In genomic region chrX:107731831-107732502, GRCh38 we compare ENCODE assay signal across 8 cellular contexts. TPM values are rescaled to one million over a fixed set of nuclear protein-coding genes. Genes with fewer than 3 reads are reported as not detected.
DNase-seq lines count a peak whose midpoint lies in the region; ATAC-seq, FAIRE-seq and TF ChIP-seq lines count a peak whose summit lies in the region.

No MANE protein-coding gene starts in this region.

- no peak overlapping the region for H3K4me3 Mint-ChIP-seq in activated CD8-positive, alpha-beta memory T cell treated with anti-CD3 and anti-CD28 coated beads, Interleukin-2, amount 10 ng/mL, durations not matched to agents 7 days and 5 days

- H3K9ac ChIP-seq in subcutaneous abdominal adipose tissue (ENCODE audit: low read length in 5 of 5) = peak overlapping the region in 1 of 5 donors; percentile 48

- no peak for TF ChIP-seq RAD21 in A549 (conservative IDR thresholded peaks at IDR 0.05 in 1 of 2, IDR thresholded peaks at IDR 0.05 in 1 of 2)

- peak in 1 of 2 experiments; percentile 25; a peak in 1 of 5 replicates for TF ChIP-seq EP300 in A549 (IDR thresholded peaks at IDR 0.05)

- no peaks in the 10 kb centered on the region for H3K4me1 Mint-ChIP-seq in activated CD8-positive, alpha-beta memory T cell treated with anti-CD3 and anti-CD28 coated beads, Interleukin-2, amount 10 ng/mL, durations not matched to agents 7 days and 5 days

- H3K4me2 ChIP-seq in A549 = peak overlapping the region; percentile 78

- no peaks in the 10 kb centered on the region for H3K36me3 Mint-ChIP-seq in activated CD8-positive, alpha-beta memory T cell treated with anti-CD3 and anti-CD28 coated beads, Interleukin-2, amount 10 ng/mL, durations not matched to agents 7 days and 5 days

- peaks cover 0 to 7% (median 5%) of the 10 kb centered on the region in 5 donors for H3K27me3 ChIP-seq in subcutaneous abdominal adipose tissue (ENCODE audit: control insufficient read depth in 5 of 5, insufficient read depth in 4 of 5, low read length in 5 of 5)

- no peak overlapping the region for H3K27ac Mint-ChIP-seq in activated CD8-positive, alpha-beta memory T cell treated with anti-CD3 and anti-CD28 coated beads, Interleukin-2, amount 10 ng/mL, durations not matched to agents 7 days and 5 days

- DNase-seq in A549 (ENCODE audit: low read depth in 1 of 2, low spot score in 1 of 2) (peak; percentile 33 to 83), HUDEP-2 (lab: John Stamatoyannopoulos, UW; ENCODE audit: unreplicated experiment in 76 of 76) (peak in 72 of 76 experiments; percentile 4 to 81 (median 59)), astrocyte of the hippocampus (ENCODE audit: low read depth, low spot score) (peak; percentile 91), iris pigment epithelial cell (ENCODE audit: low read depth) (peak; percentile 63), 8988T (no peak)
- no peak for DNase-seq in activated CD8-positive, alpha-beta memory T cell treated with anti-CD3 and anti-CD28 coated beads, Interleukin-2, amount 10 ng/mL, durations not matched to agents 7 days and 5 days

- H3K4me3 ChIP-seq in A549 = no peak overlapping the region
- no peak overlapping the region for H3K4me3 ChIP-seq in subcutaneous abdominal adipose tissue (ENCODE audit: low read depth in 1 of 5, low read length in 5 of 5)

- H3K27me3 Mint-ChIP-seq in activated CD8-positive, alpha-beta memory T cell treated with anti-CD3 and anti-CD28 coated beads, Interleukin-2, amount 10 ng/mL, durations not matched to agents 7 days and 5 days = no peaks in the 10 kb centered on the region

- POLR2A ChIA-PET in A549 (lab: Yijun Ruan, JAX) = interaction anchor here (0.6 to 1.6 kb wide), 8 partner anchors 15 to 71 kb away, joined by 3 to 26 read pairs (median 3); no protein-coding TSS in a partner anchor

- WGBS in A549 (ENCODE audit: missing lambda C conversion rate) = 20% methylated on average over 6 of the region's 7 CpGs

- H3K9me3 ChIP-seq in A549 (no peaks in the 10 kb centered on the region), subcutaneous abdominal adipose tissue (ENCODE audit: control insufficient read depth in 5 of 5, low read length in 5 of 5) (no peaks in the 10 kb centered on the region)

- ATAC-seq in A549 (peak; percentile 85 to 89), GM19452 (IDR thresholded peaks at IDR 0.05; ENCODE audit: unreplicated experiment) (no peak)
- no peak for ATAC-seq in activated CD8-positive, alpha-beta memory T cell treated with anti-CD3 and anti-CD28 coated beads, Interleukin-2, amount 10 ng/mL, durations not matched to agents 7 days and 5 days

- H3K27ac ChIP-seq in A549 (peak overlapping the region; percentile 80), subcutaneous abdominal adipose tissue (ENCODE audit: low read depth, low read length) (peak overlapping the region; percentile 78)

- H3K9me3 Mint-ChIP-seq in activated CD8-positive, alpha-beta memory T cell treated with anti-CD3 and anti-CD28 coated beads, Interleukin-2, amount 10 ng/mL, durations not matched to agents 7 days and 5 days (ENCODE audit: low read depth) = no peaks in the 10 kb centered on the region

- no peaks in the 10 kb centered on the region for H3K36me3 ChIP-seq in subcutaneous abdominal adipose tissue (ENCODE audit: control insufficient read depth in 5 of 5, insufficient read depth in 5 of 5, low read length in 5 of 5)

- H3K4me1 ChIP-seq in A549 (peaks cover 53% of the 10 kb centered on the region), subcutaneous abdominal adipose tissue (ENCODE audit: control insufficient read depth in 5 of 5, insufficient read depth in 5 of 5, low read length in 5 of 5) (peaks cover 2 to 81% (median 66%) of the 10 kb centered on the region in 5 donors)

- FAIRE-seq in A549 (lab: Jason Lieb, UNC) = peak; percentile 93

- CTCF ChIA-PET in A549 (lab: Yijun Ruan, JAX) = interaction anchor here (0.7 to 1.9 kb wide), 6 partner anchors 15 to 59 kb away, joined by 3 to 9 read pairs (median 4); partner anchors contain the start of genes NCBP2L and TSC22D3
- CTCF ChIA-PET in activated CD8-positive, alpha-beta memory T cell treated with anti-CD3 and anti-CD28 coated beads, Interleukin-2, amount 10 ng/mL, durations not matched to agents 7 days and 5 days (lab: Charles Lee) = no interaction called here

- TF ChIP-seq POLR2A in A549 (IDR thresholded peaks at IDR 0.05; ENCODE audit: low read length) = no peak

- no peak for TF ChIP-seq CTCF in A549 (IDR thresholded peaks at IDR 0.05)

TF ChIP-seq in A549, 52 proteins besides CTCF, POLR2A, EP300 and RAD21:
- no peak for TF ChIP-seq FOSL2 (IDR thresholded peaks at IDR 0.05)
- peak; percentile 19; the same call in 1 of the 2 replicates for TF ChIP-seq FOSL2 (CRISPR knock-in tag; IDR thresholded peaks at IDR 0.05)
- TF ChIP-seq JUN (IDR thresholded peaks at IDR 0.05) = peak in 1 of 2 experiments; percentile 51; a peak in 2 of 5 replicates
- TF ChIP-seq MAX (IDR thresholded peaks at IDR 0.05) = 0 out of 2 replicates have a peak, but pooled peaks have one; percentile 33
- TF ChIP-seq TP53 (CRISPR knock-in tag; IDR thresholded peaks at IDR 0.05) = no peak
- no peak for TF ChIP-seq HDAC2 (IDR thresholded peaks at IDR 0.05)

RNA-seq across cellular contexts. Expression of gene TSC22D3, which starts 43.6 kb away (rescaled TPM):
- polyA plus RNA-seq in A549 (2011; rRNA removed) (51.8 and 65.4 TPM in 2 replicates), A549 (2017; fragmentation: RNase III; extraction: RNeasy Plus Mini Kit Qiagen cat#74134 plus additional on column Dnase treatment) (10.8 to 13.3 TPM (median 12.2 TPM) in 3 replicates)
- 24.0 and 25.1 TPM in 2 replicates for polyA plus RNA-seq in A549 (2012; cell fraction: cytosol; rRNA removed)
- 55.5 and 76.3 TPM in 2 replicates for polyA plus RNA-seq in A549 (2012; cell fraction: nucleus; rRNA removed)
- polyA minus RNA-seq in A549 (2011; rRNA and poly(A)+ RNA removed) = 31.0 and 33.9 TPM in 2 replicates
- 10 to 100 TPM; 37.1 to 57.2 TPM for total RNA-seq in activated CD8-positive, alpha-beta memory T cell treated with anti-CD3 and anti-CD28 coated beads, Interleukin-2, amount 10 ng/mL, durations not matched to agents 7 days and 5 days

RNA-seq across cellular contexts. Expression of gene NCBP2L, which starts 45.6 kb away (rescaled TPM):
- not detected in 2 replicates for polyA plus RNA-seq in A549 (2011; rRNA removed)
- not detected in 2 replicates for polyA plus RNA-seq in A549 (2012; cell fraction: cytosol; rRNA removed)
- not detected in 2 replicates for polyA plus RNA-seq in A549 (2012; cell fraction: nucleus; rRNA removed)
- polyA plus RNA-seq in A549 (2017; fragmentation: RNase III; extraction: RNeasy Plus Mini Kit Qiagen cat#74134 plus additional on column Dnase treatment) = not detected in 3 replicates
- polyA minus RNA-seq in A549 (2011; rRNA and poly(A)+ RNA removed) = not detected in 2 replicates
- not detected for total RNA-seq in activated CD8-positive, alpha-beta memory T cell treated with anti-CD3 and anti-CD28 coated beads, Interleukin-2, amount 10 ng/mL, durations not matched to agents 7 days and 5 days

Comparison
In these comparisons a context has a peak if more than half of its experiments do, and no peak if none do; other contexts are left out.
1. ATAC-seq: peak in A549 (2 of 2); none in activated CD8-positive, alpha-beta memory T cell treated with anti-CD3 and anti-CD28 coated beads, Interleukin-2, amount 10 ng/mL, durations not matched to agents 7 days and 5 days (single experiment) and GM19452 (single experiment).
2. DNase-seq: peak in A549 (2 of 2), HUDEP-2 (72 of 76), astrocyte of the hippocampus (single experiment) and iris pigment epithelial cell (single experiment); none in 8988T (single experiment) and activated CD8-positive, alpha-beta memory T cell treated with anti-CD3 and anti-CD28 coated beads, Interleukin-2, amount 10 ng/mL, durations not matched to agents 7 days and 5 days (single experiment).